Comparison of ENCODE assay signal across 5 cellular contexts in the genomic region with DNA sequence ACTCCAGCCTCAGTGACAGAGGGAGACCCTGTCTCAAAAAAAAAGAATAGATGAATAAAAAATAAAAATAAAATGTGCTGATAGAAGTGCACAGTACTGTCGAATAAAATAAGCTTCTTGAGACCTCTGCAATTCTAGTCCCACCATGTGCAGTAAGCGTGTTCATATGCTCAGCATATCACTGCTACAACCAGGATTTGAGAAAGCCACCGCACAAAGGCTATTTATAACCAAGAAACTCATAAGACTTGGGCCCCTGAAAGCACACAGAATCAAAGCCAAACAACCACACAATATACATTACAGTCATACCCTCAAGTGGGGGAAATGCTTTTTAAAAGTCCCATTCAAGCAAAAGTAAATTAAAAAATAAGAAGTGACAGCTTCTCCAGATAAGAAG.
"Had no signal": no experiment of that assay in that cellular context is flagged by ENCODE, and none has a peak within 500 bp of the region (broad histone marks: within the 10 kb centered on the region; RNA-seq: fewer than 3 reads in every experiment).

No MANE protein-coding gene starts in this region.

- H3K27ac ChIP-seq: HL-60 had no signal

- DNase-seq: IMR-90, KG1 had no signal

- H3K36me3 Mint-ChIP-seq: IgD-negative memory B cell had no signal

- H3K4me3 ChIP-seq: K562 had no signal

- H3K4me3 Mint-ChIP-seq: IgD-negative memory B cell had no signal

- H3K27ac Mint-ChIP-seq: IgD-negative memory B cell had no signal
